In genomic region chr13:19685445-19685844, GRCh38 we compare ENCODE assay signal across 1 cellular context.
TF ChIP-seq lines count a peak whose summit lies in the region.

No MANE protein-coding gene starts in this region.

TF ChIP-seq in GM23338, 12 proteins besides CTCF, POLR2A, EP300 and RAD21 (continued from another document):
- no peak for TF ChIP-seq REST (IDR thresholded peaks at IDR 0.05; ENCODE audit: unreplicated experiment)
- TF ChIP-seq STAT1 (IDR thresholded peaks at IDR 0.05; ENCODE audit: unreplicated experiment) = no peak
- no peak for TF ChIP-seq EZH2phosphoT487 (IDR thresholded peaks at IDR 0.05; ENCODE audit: unreplicated experiment)
- no peak for TF ChIP-seq ZNF114 (CRISPR knock-in tag; IDR thresholded peaks at IDR 0.05)
- TF ChIP-seq ZNF462 (CRISPR knock-in tag; IDR thresholded peaks at IDR 0.05) = no peak
- TF ChIP-seq ZNF331 (CRISPR knock-in tag; IDR thresholded peaks at IDR 0.05; ENCODE audit: low read depth) = no peak
- TF ChIP-seq JUNB (IDR thresholded peaks at IDR 0.05; ENCODE audit: unreplicated experiment) = no peak
- no peak for TF ChIP-seq ETS1 (IDR thresholded peaks at IDR 0.05)
- no peak for TF ChIP-seq POLR2AphosphoS5 (IDR thresholded peaks at IDR 0.05; ENCODE audit: low read depth)
- no peak for TF ChIP-seq EZH2 (IDR thresholded peaks at IDR 0.05; ENCODE audit: low read depth, unreplicated experiment)
- TF ChIP-seq NANOG (IDR thresholded peaks at IDR 0.05; ENCODE audit: borderline replicate concordance) = no peak
